ENCODE assay signal across 9 cellular contexts in genomic region chr22:50242406-50242949, GRCh38. TPM values are rescaled to one million over a fixed set of nuclear protein-coding genes. Genes with fewer than 3 reads are reported as not detected.
A peak's percentile ranks its signal among the peaks of the same experiment; 100 is the strongest.
DNase-seq lines count a peak whose midpoint lies in the region; ATAC-seq and TF ChIP-seq lines count a peak whose summit lies in the region.
"Had no signal": no experiment of that assay in that cellular context is flagged by ENCODE, and none has a peak within 500 bp of the region (broad histone marks: within the 10 kb centered on the region; RNA-seq: fewer than 3 reads in every experiment).

No MANE protein-coding gene starts in this region.

- dilution Hi-C loops in IMR-90 (cut with HindIII; ENCODE audit: low sequenced_read_pairs, unreplicated experiment): no loop called here

- peak overlapping the region; percentile 96 for H3K4me3 Mint-ChIP-seq in MCF 10A (ENCODE audit: unreplicated experiment)
- H3K4me3 Mint-ChIP-seq in naive thymus-derived CD8-positive, alpha-beta T cell: peak overlapping the region; percentile 85 to 100 (median 99)

- no peak for TF ChIP-seq POLR2A in IMR-90 (IDR thresholded peaks at IDR 0.05; ENCODE audit: low read depth, low read length)

- peak overlapping the region; percentile 67 for H3K27ac Mint-ChIP-seq in MCF 10A (ENCODE audit: low read depth, unreplicated experiment)
- peak overlapping the region in 9 of 10 donors; percentile 11 to 99 (median 65) for H3K27ac Mint-ChIP-seq in naive thymus-derived CD8-positive, alpha-beta T cell

- no peak overlapping the region for H4K91ac ChIP-seq in IMR-90 (ENCODE audit: insufficient read depth, low read depth, low read length)

- H3K27me3 ChIP-seq in BE2C (no peaks in the 10 kb centered on the region), IMR-90 (ENCODE audit: control insufficient read depth, insufficient read depth, low read length) (no peaks in the 10 kb centered on the region)

- H2BK120ac ChIP-seq in IMR-90 (ENCODE audit: low read depth, low read length): no peak overlapping the region

- 0 out of 2 replicates have a peak overlapping the region, but pooled peaks have one; percentile 9 for H2AK5ac ChIP-seq in IMR-90 (ENCODE audit: low read depth, low read length)

- peaks cover 28% of the 10 kb centered on the region for H3K36me3 Mint-ChIP-seq in MCF 10A (ENCODE audit: insufficient read depth, unreplicated experiment)
- peaks cover 0 to 40% (median 4%) of the 10 kb centered on the region in 3 donors for H3K36me3 Mint-ChIP-seq in naive thymus-derived CD8-positive, alpha-beta T cell

- BruUV-seq in IMR-90 (replicated peaks; lab: Mats Ljungman, UMichigan) (no TSS peak), MCF 10A (replicated peaks; lab: Mats Ljungman, UMichigan) (no TSS peak)

- H3K4me1 ChIP-seq in BE2C (peaks cover 2% of the 10 kb centered on the region), IMR-90 (ENCODE audit: control insufficient read depth, insufficient read depth, low read length) (peaks cover 5% of the 10 kb centered on the region)

- no peak overlapping the region for H3K14ac ChIP-seq in IMR-90 (replicated peaks; ENCODE audit: low read depth, low read length)

- H3K4me1 Mint-ChIP-seq in MCF 10A (ENCODE audit: insufficient read depth, unreplicated experiment): peaks cover 16% of the 10 kb centered on the region
- H3K4me1 Mint-ChIP-seq in naive thymus-derived CD8-positive, alpha-beta T cell: peaks cover 14 to 67% (median 34%) of the 10 kb centered on the region in 4 donors

- H3K23ac ChIP-seq in IMR-90 (ENCODE audit: low read depth, low read length): no peak overlapping the region

- TF ChIP-seq CTCF in BE2C (IDR thresholded peaks at IDR 0.05; ENCODE audit: low read depth, low read length) (0 out of 2 replicates have a peak, but pooled peaks have one; percentile 2), IMR-90 (conservative IDR thresholded peaks at IDR 0.05; ENCODE audit: low read depth, low read length) (no peak), MCF 10A (IDR thresholded peaks at IDR 0.05; ENCODE audit: unreplicated experiment) (no peak)

- no peaks in the 10 kb centered on the region for H3K9me3 Mint-ChIP-seq in MCF 10A (ENCODE audit: unreplicated experiment)
- no peaks in the 10 kb centered on the region for H3K9me3 Mint-ChIP-seq in naive thymus-derived CD8-positive, alpha-beta T cell

- H2BK15ac ChIP-seq in IMR-90 (ENCODE audit: low read depth, low read length): no peak overlapping the region

- no peak overlapping the region for H2BK5ac ChIP-seq in IMR-90 (ENCODE audit: low read depth, low read length, poor library complexity, severe bottlenecking)

- H3K9me3 ChIP-seq in BE2C (no peaks in the 10 kb centered on the region), IMR-90 (ENCODE audit: control insufficient read depth, insufficient read depth, low read length) (no peaks in the 10 kb centered on the region)

- no peak overlapping the region for H2BK20ac ChIP-seq in IMR-90 (ENCODE audit: low read depth, low read length)

- ATAC-seq in IMR-90 (ENCODE audit: low read depth): no peak
- ATAC-seq in naive thymus-derived CD8-positive, alpha-beta T cell: no peak

- H3K27me3 Mint-ChIP-seq in MCF 10A (ENCODE audit: insufficient read depth, unreplicated experiment): no peaks in the 10 kb centered on the region
- no peaks in the 10 kb centered on the region for H3K27me3 Mint-ChIP-seq in naive thymus-derived CD8-positive, alpha-beta T cell

- no peak overlapping the region for H4K5ac ChIP-seq in IMR-90 (ENCODE audit: low read depth, low read length)

- H3K4me3 ChIP-seq in BE2C (ENCODE audit: low read depth, low read length): peak overlapping the region; percentile 94
- peak overlapping the region; percentile 31 for H3K4me3 ChIP-seq in IMR-90 (ENCODE audit: insufficient read depth, low read depth, low read length)

- no CpG with 5 or more reads among the region's 14 CpGs for WGBS in IMR-90 (ENCODE audit: extremely low coverage in 2 of 2, insufficient read length in 1 of 2), 2 experiments

- POLR2A ChIA-PET in IMR-90 (lab: Charles Lee; ENCODE audit: unreplicated experiment): no interaction called here
- POLR2A ChIA-PET in MCF 10A (lab: Yijun Ruan, JAX): interaction anchor here (0.9 to 1.6 kb wide), 9 partner anchors 8 to 283 kb away, joined by 3 to 7 read pairs (median 5); partner anchors contain the start of genes HDAC10, LMF2, NCAPH2 and SCO2
- POLR2A ChIA-PET in naive thymus-derived CD8-positive, alpha-beta T cell (lab: Charles Lee): interaction anchor here (0.8 to 1.3 kb wide), 6 partner anchors 9 to 290 kb away, joined by 3 to 7 read pairs (median 4); partner anchors contain the start of gene SCO2

- no peak for TF ChIP-seq RAD21 in IMR-90 (IDR thresholded peaks at IDR 0.05; ENCODE audit: low read length)

- peak overlapping the region; percentile 88 for H2AK9ac ChIP-seq in IMR-90 (replicated peaks; ENCODE audit: low read depth, low read length, poor library complexity)

- no peaks in the 10 kb centered on the region for H3K9me1 ChIP-seq in IMR-90 (ENCODE audit: insufficient read depth, low read length)

- H3K18ac ChIP-seq in IMR-90 (ENCODE audit: low read depth, low read length): no peak overlapping the region

- H3K4ac ChIP-seq in IMR-90 (ENCODE audit: low read depth, low read length): no peak overlapping the region

- CTCF ChIA-PET in IMR-90 (lab: Yijun Ruan, JAX): interaction anchor here (0.6 to 0.7 kb wide), 2 partner anchors 17 to 208 kb away, joined by 3 to 4 read pairs; no protein-coding TSS in a partner anchor
- CTCF ChIA-PET in MCF 10A (lab: Yijun Ruan, JAX): interaction anchor here (0.7 to 4.7 kb wide), 8 partner anchors 10 to 255 kb away, joined by 3 to 34 read pairs (median 6); partner anchors contain the start of gene HDAC10

- in situ Hi-C loops in IMR-90 (cut with MboI; ENCODE audit: low sequenced_read_pairs): no loop called here

- peak overlapping the region; percentile 83 for H3K4me2 ChIP-seq in IMR-90 (ENCODE audit: low read depth, low read length)

- H4K20me1 ChIP-seq in IMR-90 (ENCODE audit: insufficient read depth, low read length): peaks cover 41% of the 10 kb centered on the region

- H4K8ac ChIP-seq in IMR-90 (ENCODE audit: low read depth in 2 of 2, low read length in 2 of 2): no peak overlapping the region

- H2AFZ ChIP-seq in IMR-90 (replicated peaks; ENCODE audit: low read length, poor library complexity): no peak overlapping the region
- H2AFZ ChIP-seq: parathyroid adenoma had no signal

- 0 out of 2 replicates have a peak overlapping the region, but pooled peaks have one; percentile 36 for H3K9ac ChIP-seq in IMR-90 (ENCODE audit: low read depth, low read length)
- H3K9ac ChIP-seq: parathyroid adenoma had no signal

- H3K56ac ChIP-seq in IMR-90 (ENCODE audit: extremely low read depth, insufficient read depth, low read length): no peak overlapping the region

- intact Hi-C loops in IMR-90 (cut with micrococcal nuclease): loop anchor here (2.0 kb wide), 1 partner anchor 256 kb away; no protein-coding TSS in a partner anchor
- intact Hi-C loops in MCF 10A (cut with micrococcal nuclease): no loop called here
- intact Hi-C loops in head of caudate nucleus (cut with DNase I): loop anchor here (5.0 to 10.0 kb wide), 2 partner anchors 100 to 262 kb away; partner anchors contain the start of genes LMF2, NCAPH2 and PPP6R2

- H3K36me3 ChIP-seq in BE2C: peaks cover 24% of the 10 kb centered on the region
- H3K36me3 ChIP-seq in IMR-90 (ENCODE audit: control insufficient read depth, insufficient read depth, low read length): peaks cover 25% of the 10 kb centered on the region

- DNase-seq in BE2C (no peak), IMR-90 (no peak), MCF 10A (ENCODE audit: unreplicated experiment) (no peak), NCI-H82 treated with DMSO at 0.1 percent for 48 hours (lab: John Stamatoyannopoulos, UW; ENCODE audit: unreplicated experiment) (no peak), head of caudate nucleus (no peak), NCI-H2107 (lab: John Stamatoyannopoulos, UW) (no peak), SHP77 (lab: John Stamatoyannopoulos, UW) (no peak)
- DNase-seq in naive thymus-derived CD8-positive, alpha-beta T cell: no peak

- peaks cover 15 to 66% of the 10 kb centered on the region in 2 experiments for H3K79me1 ChIP-seq in IMR-90 (ENCODE audit: low read depth in 1 of 2, low read length in 2 of 2)

- no peak overlapping the region for H3K27ac ChIP-seq in IMR-90 (ENCODE audit: insufficient read depth, low read length)
- H3K27ac ChIP-seq: parathyroid adenoma had no signal

RNA-seq across cellular contexts. Expression of gene TUBGCP6, which starts 2.3 kb away (rescaled TPM):
- 80.6 TPM for polyA plus RNA-seq in BE2C (2012; ENCODE audit: insufficient read depth, insufficient read length, low read depth)
- total RNA-seq in IMR-90 (2012; rRNA removed) (10.0 and 10.8 TPM in 2 replicates), MCF 10A (2022) (27.6 and 27.9 TPM in 2 replicates)
- polyA plus RNA-seq in IMR-90 (2012; rRNA removed): 28.6 and 30.9 TPM in 2 replicates
- polyA plus RNA-seq in IMR-90 (2012; cell fraction: cytosol; rRNA removed): 7.5 and 13.6 TPM in 2 replicates
- 185 and 466 TPM in 2 replicates for polyA plus RNA-seq in IMR-90 (2012; cell fraction: nucleus; rRNA removed; ENCODE audit: low replicate concordance)
- 100 to 1,000 TPM; 153 to 156 TPM for total RNA-seq in naive thymus-derived CD8-positive, alpha-beta T cell
- 10 to 100 TPM in 2 of 3 donors, 1 to 10 TPM in 1; 9.3 to 25.2 (median 17.3) TPM for polyA plus RNA-seq in naive thymus-derived CD8-positive, alpha-beta T cell

RNA-seq across cellular contexts. Expression of gene HDAC10, which starts 8.6 kb away (rescaled TPM):
- 151 TPM for polyA plus RNA-seq in BE2C (2012; ENCODE audit: insufficient read depth, insufficient read length, low read depth)
- total RNA-seq in IMR-90 (2012; rRNA removed) (3.6 and 3.9 TPM in 2 replicates), MCF 10A (2022) (27.5 and 29.2 TPM in 2 replicates)
- polyA plus RNA-seq in IMR-90 (2012; rRNA removed): 35.2 and 35.7 TPM in 2 replicates
- 18.7 and 22.6 TPM in 2 replicates for polyA plus RNA-seq in IMR-90 (2012; cell fraction: cytosol; rRNA removed)
- 264 and 926 TPM in 2 replicates for polyA plus RNA-seq in IMR-90 (2012; cell fraction: nucleus; rRNA removed; ENCODE audit: low replicate concordance)
- 100 to 1,000 TPM; 107 to 114 TPM for total RNA-seq in naive thymus-derived CD8-positive, alpha-beta T cell
- polyA plus RNA-seq in naive thymus-derived CD8-positive, alpha-beta T cell: 1 to 10 TPM; 5.4 to 7.8 (median 6.4) TPM

RNA-seq across cellular contexts. Expression of gene MAPK12, which starts 19.0 kb away (rescaled TPM):
- polyA plus RNA-seq in BE2C (2012; ENCODE audit: insufficient read depth, insufficient read length, low read depth): 189 TPM
- total RNA-seq in IMR-90 (2012; rRNA removed) (35.6 and 41.0 TPM in 2 replicates), MCF 10A (2022) (24.9 and 25.0 TPM in 2 replicates)
- polyA plus RNA-seq in IMR-90 (2012; rRNA removed): 56.3 and 59.9 TPM in 2 replicates
- polyA plus RNA-seq in IMR-90 (2012; cell fraction: cytosol; rRNA removed): 42.8 and 49.5 TPM in 2 replicates
- polyA plus RNA-seq in IMR-90 (2012; cell fraction: nucleus; rRNA removed; ENCODE audit: low replicate concordance): 269 and 452 TPM in 2 replicates
- 1 to 10 TPM; 2.1 to 2.9 TPM for total RNA-seq in naive thymus-derived CD8-positive, alpha-beta T cell
- polyA plus RNA-seq in naive thymus-derived CD8-positive, alpha-beta T cell: under 1 TPM in 2 of 3 donors, not detected in 1; 0.02 to 0.03 TPM

RNA-seq across cellular contexts. Expression of gene MAPK11, which starts 27.7 kb away (rescaled TPM):
- polyA plus RNA-seq in BE2C (2012; ENCODE audit: insufficient read depth, insufficient read length, low read depth): 38.3 TPM
- 7.5 and 8.1 TPM in 2 replicates for total RNA-seq in IMR-90 (2012; rRNA removed)
- polyA plus RNA-seq in IMR-90 (2012; rRNA removed): 14.4 and 16.6 TPM in 2 replicates
- 11.1 and 14.2 TPM in 2 replicates for polyA plus RNA-seq in IMR-90 (2012; cell fraction: cytosol; rRNA removed)
- 42.0 and 90.5 TPM in 2 replicates for polyA plus RNA-seq in IMR-90 (2012; cell fraction: nucleus; rRNA removed; ENCODE audit: low replicate concordance)
- 10.4 and 11.9 TPM in 2 replicates for total RNA-seq in MCF 10A (2022)
- 1 to 10 TPM in 1 of 2 experiments, under 1 TPM in 1; 0.86 to 1.2 TPM for total RNA-seq in naive thymus-derived CD8-positive, alpha-beta T cell
- polyA plus RNA-seq in naive thymus-derived CD8-positive, alpha-beta T cell: under 1 TPM; 0.13 to 0.24 (median 0.16) TPM

RNA-seq across cellular contexts. Expression of gene SELENOO, which starts 41.7 kb away (rescaled TPM):
- polyA plus RNA-seq in BE2C (2012; ENCODE audit: insufficient read depth, insufficient read length, low read depth): 55.3 TPM
- total RNA-seq in IMR-90 (2012; rRNA removed) (10.3 and 10.4 TPM in 2 replicates), MCF 10A (2022) (16.1 and 21.9 TPM in 2 replicates)
- polyA plus RNA-seq in IMR-90 (2012; rRNA removed): 21.4 and 22.9 TPM in 2 replicates
- 16.7 and 25.0 TPM in 2 replicates for polyA plus RNA-seq in IMR-90 (2012; cell fraction: cytosol; rRNA removed)
- polyA plus RNA-seq in IMR-90 (2012; cell fraction: nucleus; rRNA removed; ENCODE audit: low replicate concordance): 94.1 and 274 TPM in 2 replicates
- total RNA-seq in naive thymus-derived CD8-positive, alpha-beta T cell: 10 to 100 TPM; 40.3 to 42.4 TPM
- 1 to 10 TPM; 3.1 to 8.8 (median 5.2) TPM for polyA plus RNA-seq in naive thymus-derived CD8-positive, alpha-beta T cell
